ENCODE assay signal across 20 cellular contexts in genomic region chr5:78811121-78811832, GRCh38.
DNase-seq lines count a peak whose midpoint lies in the region; ATAC-seq and TF ChIP-seq lines count a peak whose summit lies in the region.
"Had no signal": no experiment of that assay in that cellular context is flagged by ENCODE, and none has a peak within 500 bp of the region (broad histone marks: within the 10 kb centered on the region; RNA-seq: fewer than 3 reads in every experiment).

No MANE protein-coding gene starts in this region.

- H3K4me3 ChIP-seq in hepatocyte, result no peak overlapping the region
- H3K4me3 ChIP-seq: MG63, SJCRH30 had no signal

- 41% methylated on average over 5 of the region's 5 CpGs for WGBS in hepatocyte (ENCODE audit: low lambda C conversion rate, missing lambda C conversion rate)

- H3K27ac ChIP-seq in hepatocyte, result no peak overlapping the region
- H3K27ac ChIP-seq: RWPE1, SJCRH30 had no signal

- no peaks in the 10 kb centered on the region for H3K27me3 ChIP-seq in hepatocyte
- H3K27me3 ChIP-seq: MG63, SJCRH30 had no signal

- H3K9me3 Mint-ChIP-seq in stimulated activated naive CD8-positive, alpha-beta T cell treated with anti-CD3 and anti-CD28 coated beads, Interleukin-15, amount 100 ng/mL, for 72 hours, result no peaks in the 10 kb centered on the region
- H3K9me3 Mint-ChIP-seq: CD4-positive, alpha-beta T cell; H9 had no signal

- no peaks in the 10 kb centered on the region for H3K9me2 ChIP-seq in hepatocyte (replicated peaks; ENCODE audit: insufficient read depth)

- H3K79me2 ChIP-seq in hepatocyte, result no peaks in the 10 kb centered on the region

- no peak for ATAC-seq in GM18909 (IDR thresholded peaks at IDR 0.05; ENCODE audit: poor library complexity, unreplicated experiment)
- ATAC-seq in stimulated activated naive CD8-positive, alpha-beta T cell treated with anti-CD3 and anti-CD28 coated beads, Interleukin-15, amount 100 ng/mL, for 72 hours, result no peak
- ATAC-seq: HepG2 had no signal

- no peak for TF ChIP-seq CTCF in hepatocyte (IDR thresholded peaks at IDR 0.05; ENCODE audit: poor library complexity)

- peak overlapping the region in 1 of 2 donors; percentile 36 for H3K27ac Mint-ChIP-seq in stimulated activated naive CD8-positive, alpha-beta T cell treated with anti-CD3 and anti-CD28 coated beads, Interleukin-15, amount 100 ng/mL, for 72 hours
- H3K27ac Mint-ChIP-seq: CD4-positive, alpha-beta T cell had no signal

- H2AFZ ChIP-seq in hepatocyte, result no peak overlapping the region

- no peaks in the 10 kb centered on the region for H3K4me1 Mint-ChIP-seq in stimulated activated naive CD8-positive, alpha-beta T cell treated with anti-CD3 and anti-CD28 coated beads, Interleukin-15, amount 100 ng/mL, for 72 hours

- no peaks in the 10 kb centered on the region for H4K20me1 ChIP-seq in hepatocyte (ENCODE audit: insufficient read depth, poor library complexity, severe bottlenecking)

- H3K9me3 ChIP-seq in hepatocyte (ENCODE audit: low read depth), result no peaks in the 10 kb centered on the region
- H3K9me3 ChIP-seq: MG63, SJCRH30 had no signal

- peak overlapping the region; percentile 14 for H3K4me2 ChIP-seq in hepatocyte

- no peaks in the 10 kb centered on the region for H3K36me3 ChIP-seq in hepatocyte (replicated peaks; ENCODE audit: insufficient read depth, low read depth)
- H3K36me3 ChIP-seq: MG63, SJCRH30 had no signal

- H3K4me1 ChIP-seq in hepatocyte (ENCODE audit: insufficient read depth), result peaks cover 7% of the 10 kb centered on the region

- peak; percentile 61 for DNase-seq in EH (ENCODE audit: low read depth)
- DNase-seq in RPMI7951 (ENCODE audit: low read depth), result peak; percentile 56
- peak; percentile 36 for DNase-seq in dermis blood vessel endothelial cell
- DNase-seq in hepatocyte (ENCODE audit: low spot score), result no peak
- no peak for DNase-seq in NCI-H146 (lab: John Stamatoyannopoulos, UW)
- DNase-seq in activated CD4-positive, CD25-positive, alpha-beta regulatory T cell (lab: John Stamatoyannopoulos, UW), result no peak
- DNase-seq in stimulated activated naive CD8-positive, alpha-beta T cell treated with anti-CD3 and anti-CD28 coated beads, Interleukin-15, amount 100 ng/mL, for 72 hours, result no peak
- DNase-seq: Calu3; CD4-positive, alpha-beta T cell; DND-41; GF-D8; H9; MG63; NCI-H1105; NK-92 treated with Interleukin-12 subunit alpha and Interleukin-12 subunit beta, amount 100 ng/mL, for 24 hours; OCI-M1; SJCRH30 had no signal

- no peak overlapping the region for H3K4me3 Mint-ChIP-seq in stimulated activated naive CD8-positive, alpha-beta T cell treated with anti-CD3 and anti-CD28 coated beads, Interleukin-15, amount 100 ng/mL, for 72 hours
- H3K4me3 Mint-ChIP-seq: CD4-positive, alpha-beta T cell; H9 had no signal

- no peaks in the 10 kb centered on the region for H3K27me3 Mint-ChIP-seq in stimulated activated naive CD8-positive, alpha-beta T cell treated with anti-CD3 and anti-CD28 coated beads, Interleukin-15, amount 100 ng/mL, for 72 hours
- H3K27me3 Mint-ChIP-seq: CD4-positive, alpha-beta T cell had no signal

Comparison
In these comparisons a context has a peak if more than half of its experiments do, and no peak if none do; other contexts are left out.
1. DNase-seq: peak in EH (single experiment), RPMI7951 (single experiment) and dermis blood vessel endothelial cell (single experiment); none in hepatocyte (single experiment), NCI-H146 (single experiment), activated CD4-positive, CD25-positive, alpha-beta regulatory T cell (0 of 4) and stimulated activated naive CD8-positive, alpha-beta T cell treated with anti-CD3 and anti-CD28 coated beads, Interleukin-15, amount 100 ng/mL, for 72 hours (0 of 2).